In genomic region chr20:59836768-59837167, GRCh38 we compare ENCODE assay signal across 13 cellular contexts.
DNase-seq lines count a peak whose midpoint lies in the region; FAIRE-seq and TF ChIP-seq lines count a peak whose summit lies in the region.
"Had no signal": no experiment of that assay in that cellular context is flagged by ENCODE, and none has a peak within 500 bp of the region (broad histone marks: within the 10 kb centered on the region; RNA-seq: fewer than 3 reads in every experiment).

No MANE protein-coding gene starts in this region.

- peak overlapping the region; percentile 41 for H3K4me3 ChIP-seq in bronchial epithelial cell (ENCODE audit: low read depth, low read length)
- H3K4me3 ChIP-seq: SJSA1 had no signal

- peaks cover 3% of the 10 kb centered on the region for H3K36me3 ChIP-seq in bronchial epithelial cell (ENCODE audit: control insufficient read depth, insufficient read depth, low read length)
- H3K36me3 ChIP-seq: SJSA1 had no signal

- TF ChIP-seq CTCF in bronchial epithelial cell (IDR thresholded peaks at IDR 0.05; ENCODE audit: insufficient read depth, low read length, severe bottlenecking) = no peak

- no peaks in the 10 kb centered on the region for H3K27me3 ChIP-seq in bronchial epithelial cell (ENCODE audit: control insufficient read depth, insufficient read depth, low read length)

- no peak for FAIRE-seq in bronchial epithelial cell (lab: Jason Lieb, UNC)
- FAIRE-seq: GM18507 had no signal

- DNase-seq in DMS53 (lab: John Stamatoyannopoulos, UW) = peak; percentile 59
- DNase-seq in DMS53 treated with DMSO at 0.1 percent for 48 hours (lab: John Stamatoyannopoulos, UW; ENCODE audit: unreplicated experiment) = no peak
- peak; percentile 52 for DNase-seq in NCI-H2107 (lab: John Stamatoyannopoulos, UW)
- DNase-seq in bronchial epithelial cell (ENCODE audit: low read depth) = peak; percentile 42
- peak; percentile 21 for DNase-seq in renal cortical epithelial cell (ENCODE audit: low read depth)
- DNase-seq in A172 (ENCODE audit: low spot score) = no peak
- no peak for DNase-seq in HK-2 (ENCODE audit: unreplicated experiment)
- no peak for DNase-seq in SIG-M5 treated with dmso at 0.1 percent for 504 hours (lab: John Stamatoyannopoulos, UW; ENCODE audit: unreplicated experiment)
- DNase-seq: CD8-positive, alpha-beta T cell; head of caudate nucleus; NCI-H524 treated with DMSO at 0.1 percent for 48 hours had no signal

Comparison
In these comparisons a context has a peak if more than half of its experiments do, and no peak if none do; other contexts are left out.
1. DNase-seq: peak in DMS53 (single experiment), NCI-H2107 (single experiment), bronchial epithelial cell (single experiment) and renal cortical epithelial cell (single experiment); none in DMS53 treated with DMSO at 0.1 percent for 48 hours (single experiment), A172 (single experiment), HK-2 (single experiment) and SIG-M5 treated with dmso at 0.1 percent for 504 hours (single experiment).